8 cellular contexts compared by ENCODE assay signal in genomic region chr15:80695911-80696651, GRCh38. TPM values are rescaled to one million over a fixed set of nuclear protein-coding genes. Genes with fewer than 3 reads are reported as not detected.
DNase-seq lines count a peak whose midpoint lies in the region; TF ChIP-seq lines count a peak whose summit lies in the region.

No MANE protein-coding gene starts in this region.

- no peaks in the 10 kb centered on the region for H3K36me3 ChIP-seq in osteoblast (ENCODE audit: insufficient read depth, low read length)

- in situ Hi-C loops in GM13976 (cut with MboI; ENCODE audit: low sequenced_read_pairs, unreplicated experiment), result no loop called here

- H2AFZ ChIP-seq in osteoblast (ENCODE audit: low read length), result peak overlapping the region; percentile 70

- no peaks in the 10 kb centered on the region for H3K27me3 ChIP-seq in osteoblast (ENCODE audit: insufficient read depth, low read length)

- H3K4me3 ChIP-seq in foreskin fibroblast (ENCODE audit: low read depth in 1 of 2, low read length in 2 of 2) (peak overlapping the region; percentile 81 to 91), osteoblast (ENCODE audit: insufficient read depth, low read length) (peak overlapping the region; percentile 76)

- peak; percentile 10 to 47 for DNase-seq in NCI-H2081 (lab: John Stamatoyannopoulos, UW)
- no peak for DNase-seq in NCI-H2081 treated with DMSO at 0.1 percent for 48 hours (lab: John Stamatoyannopoulos, UW)
- DNase-seq in LoVo (ENCODE audit: low spot score), result peak; percentile 74
- peak; percentile 36 to 43 for DNase-seq in activated T-cell treated with anti-CD3 and anti-CD28 coated beads, Interleukin-2, amount 50 U/mL, for 48 hours
- peak in 1 of 2 donors; percentile 58 for DNase-seq in foreskin fibroblast
- DNase-seq in osteoblast (ENCODE audit: insufficient read length, low spot score, missing footprints), result peak; percentile 79
- no peak for DNase-seq in DMS153 treated with DMSO at 0.1 percent for 48 hours (lab: John Stamatoyannopoulos, UW; ENCODE audit: unreplicated experiment)
- DNase-seq in GM13976 (ENCODE audit: low spot score), result no peak

- peak overlapping the region; percentile 80 for H3K4me2 ChIP-seq in osteoblast (ENCODE audit: insufficient read depth, low read length)

- TF ChIP-seq CTCF in foreskin fibroblast (IDR thresholded peaks at IDR 0.05; ENCODE audit: low read depth, low read length) (peak; percentile 21), osteoblast (IDR thresholded peaks at IDR 0.05; ENCODE audit: extremely low read depth, low read depth, low read length) (peak; percentile 39), GM13976 (IDR thresholded peaks at IDR 0.05; ENCODE audit: borderline replicate concordance, control extremely low read depth, extremely low read depth, insufficient read depth, missing control alignments) (no peak)

- no peaks in the 10 kb centered on the region for H3K9me3 ChIP-seq in osteoblast (ENCODE audit: low read depth, low read length)

- peak overlapping the region; percentile 3 for H3K27ac ChIP-seq in osteoblast (ENCODE audit: low read depth, low read length)

- peaks cover 23% of the 10 kb centered on the region for H3K4me1 ChIP-seq in osteoblast (ENCODE audit: insufficient read depth, low read length)

- peaks cover 53% of the 10 kb centered on the region for H3K79me2 ChIP-seq in osteoblast (ENCODE audit: insufficient read depth, low read length)

- H4K20me1 ChIP-seq in osteoblast (ENCODE audit: insufficient read depth, low read length), result peaks cover 42% of the 10 kb centered on the region

RNA-seq across cellular contexts. Expression of gene ABHD17C, which starts 1.0 kb away (rescaled TPM):
- total RNA-seq in osteoblast, result 11.5 and 11.6 TPM in 2 replicates

Comparison
In these comparisons a context has a peak if more than half of its experiments do, and no peak if none do; other contexts are left out.
1. DNase-seq: peak in NCI-H2081 (2 of 2), LoVo (single experiment), activated T-cell treated with anti-CD3 and anti-CD28 coated beads, Interleukin-2, amount 50 U/mL, for 48 hours (2 of 2) and osteoblast (single experiment); none in NCI-H2081 treated with DMSO at 0.1 percent for 48 hours (single experiment), DMS153 treated with DMSO at 0.1 percent for 48 hours (single experiment) and GM13976 (single experiment).